21 cellular contexts compared by ENCODE assay signal in the genomic region with DNA sequence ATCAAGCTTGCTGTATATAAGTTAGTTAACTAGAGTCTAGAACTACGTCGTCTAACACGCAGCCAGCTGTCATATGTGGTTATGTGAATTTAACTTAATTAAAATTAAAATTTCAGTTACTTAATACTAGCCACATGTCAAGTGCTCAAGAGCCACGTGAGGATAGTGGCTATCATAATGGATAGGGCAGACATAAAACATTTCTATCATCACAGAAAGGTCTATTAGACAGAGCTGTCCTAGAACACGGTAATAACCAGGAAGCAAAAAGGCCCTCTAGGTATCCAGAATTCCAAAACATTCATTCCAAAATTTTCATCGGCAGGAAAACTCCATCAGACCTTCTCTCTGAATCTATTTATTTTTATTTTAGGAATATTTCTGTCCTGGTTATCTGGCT.
"Had no signal": no experiment of that assay in that cellular context is flagged by ENCODE, and none has a peak within 500 bp of the region (broad histone marks: within the 10 kb centered on the region; RNA-seq: fewer than 3 reads in every experiment).

No MANE protein-coding gene starts in this region.

- H3K4me3 ChIP-seq: dorsolateral prefrontal cortex, esophagus squamous epithelium, gastroesophageal sphincter, pancreas, uterus had no signal

- ATAC-seq: activated CD8-positive, alpha-beta T cell treated with anti-CD3 and anti-CD28 coated beads, Interleukin-2, amount 10 ng/mL, durations not matched to agents 7 days and 5 days; activated naive CD4-positive, alpha-beta T cell treated with anti-CD3 and anti-CD28 coated beads, Interleukin-2, amount 50 U/mL, for 72 hours; activated T-helper 17 cell treated with anti-CD3 and anti-CD28 coated beads, Interleukin-2, amount 50 U/mL, for 72 hours; effector memory CD8-positive, alpha-beta T cell; gastroesophageal sphincter; pancreas; sciatic nerve; stimulated activated naive B cell treated with anti-CD40 and anti-IgM and Interleukin-4, amounts not matched to agents 10 μg/mL and 1 μg/mL and 100 μg/mL, for 72 hours had no signal

- H3K27ac ChIP-seq: dorsolateral prefrontal cortex, neutrophil, pancreas had no signal

- H3K36me3 Mint-ChIP-seq: activated naive CD4-positive, alpha-beta T cell treated with anti-CD3 and anti-CD28 coated beads, Interleukin-2, amount 50 U/mL, for 72 hours; stimulated activated naive B cell treated with anti-CD40 and anti-IgM and Interleukin-4, amounts not matched to agents 10 μg/mL and 1 μg/mL and 100 μg/mL, for 72 hours had no signal

- DNase-seq: activated CD4-positive, alpha-beta T cell treated with anti-CD3 and anti-CD28 coated beads for 1 hour; activated CD4-positive, alpha-beta T cell treated with anti-CD3 and anti-CD28 coated beads, Interleukin-2, amount 50 U/mL, for 1 hour; activated CD8-positive, alpha-beta T cell treated with anti-CD3 and anti-CD28 coated beads, Interleukin-2, amount 10 ng/mL, durations not matched to agents 7 days and 5 days; aorta; dorsolateral prefrontal cortex; effector memory CD8-positive, alpha-beta T cell; esophagus squamous epithelium; pancreas; stimulated activated CD4-positive, alpha-beta T cell treated with anti-CD3 and anti-CD28 coated beads, Interleukin-2, amount 100 ng/mL, for 48 hours; stimulated activated CD8-positive, alpha-beta memory T cell treated with anti-CD3 and anti-CD28 coated beads, Interleukin-4, amount 100 ng/mL, for 48 hours; stimulated activated naive B cell treated with anti-CD40 and anti-IgM and Interleukin-4, amounts not matched to agents 10 μg/mL and 1 μg/mL and 100 μg/mL, for 72 hours; trophoblast cell; uterus had no signal

- H3K27ac Mint-ChIP-seq: activated CD8-positive, alpha-beta T cell treated with anti-CD3 and anti-CD28 coated beads, Interleukin-2, amount 10 ng/mL, durations not matched to agents 7 days and 5 days; activated naive CD4-positive, alpha-beta T cell treated with anti-CD3 and anti-CD28 coated beads, Interleukin-2, amount 50 U/mL, for 72 hours; activated T-helper 17 cell treated with anti-CD3 and anti-CD28 coated beads, Interleukin-2, amount 50 U/mL, for 72 hours; effector memory CD8-positive, alpha-beta T cell; stimulated activated naive B cell treated with anti-CD40 and anti-IgM and Interleukin-4, amounts not matched to agents 10 μg/mL and 1 μg/mL and 100 μg/mL, for 72 hours had no signal

- H3K4me3 Mint-ChIP-seq: activated CD8-positive, alpha-beta T cell treated with anti-CD3 and anti-CD28 coated beads, Interleukin-2, amount 10 ng/mL, durations not matched to agents 7 days and 5 days; activated T-helper 17 cell treated with anti-CD3 and anti-CD28 coated beads, Interleukin-2, amount 50 U/mL, for 72 hours; brain; central memory CD8-positive, alpha-beta T cell; effector memory CD8-positive, alpha-beta T cell; nephron; stimulated activated naive B cell treated with anti-CD40 and anti-IgM and Interleukin-4, amounts not matched to agents 10 μg/mL and 1 μg/mL and 100 μg/mL, for 72 hours had no signal

- H3K27me3 ChIP-seq: dorsolateral prefrontal cortex, esophagus squamous epithelium, gastroesophageal sphincter, neutrophil, pancreas, uterus had no signal

- H3K9me3 ChIP-seq: esophagus squamous epithelium, gastroesophageal sphincter, neutrophil, pancreas, uterus had no signal

- H3K36me3 ChIP-seq: esophagus squamous epithelium, gastroesophageal sphincter, neutrophil, pancreas, uterus had no signal

- H3K9me3 Mint-ChIP-seq: activated naive CD4-positive, alpha-beta T cell treated with anti-CD3 and anti-CD28 coated beads, Interleukin-2, amount 50 U/mL, for 72 hours; activated T-helper 17 cell treated with anti-CD3 and anti-CD28 coated beads, Interleukin-2, amount 50 U/mL, for 72 hours; brain; central memory CD8-positive, alpha-beta T cell; effector memory CD8-positive, alpha-beta T cell; nephron; stimulated activated naive B cell treated with anti-CD40 and anti-IgM and Interleukin-4, amounts not matched to agents 10 μg/mL and 1 μg/mL and 100 μg/mL, for 72 hours had no signal

- H3K27me3 Mint-ChIP-seq: brain had no signal
